8 cellular contexts compared by ENCODE assay signal in genomic region chr14:34713681-34714319, GRCh38. TPM values are rescaled to one million over a fixed set of nuclear protein-coding genes. Genes with fewer than 3 reads are reported as not detected.
A peak's percentile ranks its signal among the peaks of the same experiment; 100 is the strongest.
DNase-seq lines count a peak whose midpoint lies in the region; ATAC-seq, FAIRE-seq and TF ChIP-seq lines count a peak whose summit lies in the region.

No MANE protein-coding gene starts in this region.

- H3K4me1 Mint-ChIP-seq in neural crest cell = peaks cover 19% of the 10 kb centered on the region
- H3K4me1 Mint-ChIP-seq in type B pancreatic cell (ENCODE audit: unreplicated experiment) = peaks cover 13% of the 10 kb centered on the region

- no peaks in the 10 kb centered on the region for H3K9me3 Mint-ChIP-seq in neural crest cell
- no peaks in the 10 kb centered on the region for H3K9me3 Mint-ChIP-seq in type B pancreatic cell

- H3K4me3 ChIP-seq in fibroblast of villous mesenchyme (ENCODE audit: low read depth, low read length) = peak overlapping the region; percentile 86

- no peak for FAIRE-seq in D721Med (lab: Jason Lieb, UNC)

- TF ChIP-seq CTCF in fibroblast of villous mesenchyme (IDR thresholded peaks at IDR 0.05; ENCODE audit: insufficient read depth, low read depth, low read length) (no peak), neural crest cell (conservative IDR thresholded peaks at IDR 0.05) (no peak), type B pancreatic cell (conservative IDR thresholded peaks at IDR 0.05) (no peak), D721Med (IDR thresholded peaks at IDR 0.05; ENCODE audit: insufficient read depth, missing control alignments) (no peak)

- peak; percentile 15 for ATAC-seq in GM21526 (IDR thresholded peaks at IDR 0.05; ENCODE audit: low FRiP score, unreplicated experiment)

- H3K27me3 Mint-ChIP-seq in neural crest cell (ENCODE audit: low read depth) (peaks cover 8% of the 10 kb centered on the region), type B pancreatic cell (no peaks in the 10 kb centered on the region)

- in situ Hi-C loops in Caki2 (cut with HindIII; ENCODE audit: low pct_unique_long_range_greater_than_20kb, low sequenced_read_pairs) = no loop called here

- H3K4me3 Mint-ChIP-seq in neural crest cell = peak overlapping the region; percentile 92
- peak overlapping the region; percentile 98 for H3K4me3 Mint-ChIP-seq in type B pancreatic cell

- peak; percentile 54 for DNase-seq in Caki2 (ENCODE audit: low read depth)
- peak; percentile 32 for DNase-seq in NCI-H1105 treated with DMSO at 0.1 percent for 48 hours (lab: John Stamatoyannopoulos, UW)
- DNase-seq in activated T-cell treated with anti-CD3 and anti-CD28 coated beads, Interleukin-2, amount 50 U/mL, for 48 hours = peak; percentile 55 to 58
- DNase-seq in fibroblast of villous mesenchyme (ENCODE audit: low read depth) = peak; percentile 77
- DNase-seq in neural crest cell (ENCODE audit: low read depth, low spot score) = no peak
- DNase-seq in type B pancreatic cell (ENCODE audit: extremely low spot score, unreplicated experiment) = no peak
- DNase-seq in D721Med (ENCODE audit: insufficient read length, low spot score) = no peak

- H3K36me3 Mint-ChIP-seq in neural crest cell (ENCODE audit: low read depth) = peaks cover 3% of the 10 kb centered on the region
- peaks cover 16% of the 10 kb centered on the region for H3K36me3 Mint-ChIP-seq in type B pancreatic cell

- peak overlapping the region; percentile 90 for H3K27ac Mint-ChIP-seq in neural crest cell (ENCODE audit: unreplicated experiment)
- peak overlapping the region; percentile 99 for H3K27ac Mint-ChIP-seq in type B pancreatic cell

RNA-seq across cellular contexts. Expression of gene CFL2, which starts 0.6 kb away (rescaled TPM):
- 68.3 and 92.6 TPM in 2 replicates for total RNA-seq in Caki2 (2014; rRNA removed; shearing (Covaris generic); ENCODE audit: low replicate concordance)
- 109 and 173 TPM in 2 replicates for total RNA-seq in fibroblast of villous mesenchyme
- 55.9 and 56.5 TPM in 2 replicates for total RNA-seq in neural crest cell
- 21.9 and 35.8 TPM in 2 replicates for total RNA-seq in type B pancreatic cell (ENCODE audit: low replicate concordance)

Comparison
In these comparisons a context has a peak if more than half of its experiments do, and no peak if none do; other contexts are left out.
1. DNase-seq: peak in Caki2 (single experiment), NCI-H1105 treated with DMSO at 0.1 percent for 48 hours (single experiment), activated T-cell treated with anti-CD3 and anti-CD28 coated beads, Interleukin-2, amount 50 U/mL, for 48 hours (2 of 2) and fibroblast of villous mesenchyme (single experiment); none in neural crest cell (single experiment), type B pancreatic cell (single experiment) and D721Med (single experiment).